15 cellular contexts compared by ENCODE assay signal in the genomic region with DNA sequence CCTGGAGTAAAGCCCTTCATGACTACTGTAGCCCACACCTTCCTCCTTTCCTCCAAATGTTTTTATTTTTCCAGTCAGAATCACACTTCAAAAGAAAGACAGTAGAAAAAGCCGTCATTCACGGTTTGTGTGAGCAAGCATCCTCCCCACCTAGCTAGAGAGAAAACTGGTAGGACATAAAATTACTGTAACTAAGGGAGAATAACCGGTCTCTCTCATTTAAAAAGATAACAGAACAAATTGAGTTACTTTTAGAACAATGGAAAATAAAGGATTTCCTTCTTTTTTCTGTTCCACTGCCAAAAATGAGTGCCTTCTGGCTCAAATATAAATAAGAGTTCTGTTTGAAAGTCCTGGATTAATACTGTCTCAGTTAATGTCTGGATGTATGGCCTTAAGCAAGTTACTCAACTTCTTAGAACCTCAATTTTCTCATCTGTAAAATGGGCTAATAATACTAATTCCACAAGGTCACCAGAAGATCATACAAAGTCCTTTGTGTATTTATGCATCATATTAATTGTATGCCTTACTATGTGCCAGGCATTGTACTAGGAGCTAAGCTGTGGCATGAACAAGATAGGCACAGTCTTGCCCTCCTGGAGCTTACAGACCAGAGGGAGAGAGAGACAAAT.
"Had no signal": no experiment of that assay in that cellular context is flagged by ENCODE, and none has a peak within 500 bp of the region (broad histone marks: within the 10 kb centered on the region; RNA-seq: fewer than 3 reads in every experiment).

No MANE protein-coding gene starts in this region.

- H3K36me3 ChIP-seq: prostate gland had no signal

- H3K36me3 Mint-ChIP-seq: immature natural killer cell, natural killer cell had no signal

- H3K9me3 Mint-ChIP-seq: activated T-cell treated with anti-CD3 and anti-CD28 coated beads, Interleukin-2, amount 50 U/mL, for 72 hours; immature natural killer cell; natural killer cell; stimulated activated naive B cell treated with anti-CD40 and anti-IgM and Interleukin-4, amounts not matched to agents 10 μg/mL and 1 μg/mL and 100 μg/mL, for 72 hours had no signal

- H3K9me3 ChIP-seq: prostate gland had no signal

- FAIRE-seq: astrocyte had no signal

- H3K4me1 ChIP-seq: prostate gland had no signal

- H3K27ac Mint-ChIP-seq: activated CD8-positive, alpha-beta memory T cell treated with anti-CD3 and anti-CD28 coated beads, Interleukin-2, amount 10 ng/mL, durations not matched to agents 7 days and 5 days; activated T-cell treated with anti-CD3 and anti-CD28 coated beads, Interleukin-2, amount 50 U/mL, for 72 hours; immature natural killer cell; natural killer cell; stimulated activated naive B cell treated with anti-CD40 and anti-IgM and Interleukin-4, amounts not matched to agents 10 μg/mL and 1 μg/mL and 100 μg/mL, for 72 hours had no signal

- DNase-seq: activated CD4-positive, alpha-beta T cell treated with anti-CD3 and anti-CD28 coated beads, Interleukin-2, amount 50 U/mL, for 48 hours; activated CD8-positive, alpha-beta memory T cell treated with anti-CD3 and anti-CD28 coated beads, Interleukin-2, amount 10 ng/mL, durations not matched to agents 7 days and 5 days; activated naive CD4-positive, alpha-beta T cell; activated T-cell treated with anti-CD3 and anti-CD28 coated beads, Interleukin-2, amount 50 U/mL, for 72 hours; effector CD8-positive, alpha-beta T cell; immature natural killer cell; mammary epithelial cell; natural killer cell; occipital lobe; stimulated activated CD4-positive, alpha-beta T cell treated with anti-CD3 and anti-CD28 coated beads, Interleukin-2, amount 100 ng/mL, for 24 hours; stimulated activated naive B cell treated with anti-CD40 and anti-IgM and Interleukin-4, amounts not matched to agents 10 μg/mL and 1 μg/mL and 100 μg/mL, for 72 hours had no signal

- H3K4me3 ChIP-seq: prostate gland had no signal

- H3K4me3 Mint-ChIP-seq: activated CD8-positive, alpha-beta memory T cell treated with anti-CD3 and anti-CD28 coated beads, Interleukin-2, amount 10 ng/mL, durations not matched to agents 7 days and 5 days; activated T-cell treated with anti-CD3 and anti-CD28 coated beads, Interleukin-2, amount 50 U/mL, for 72 hours; immature natural killer cell; natural killer cell; stimulated activated naive B cell treated with anti-CD40 and anti-IgM and Interleukin-4, amounts not matched to agents 10 μg/mL and 1 μg/mL and 100 μg/mL, for 72 hours had no signal

- ATAC-seq: activated CD4-positive, CD25-positive, alpha-beta regulatory T cell treated with anti-CD3 and anti-CD28 coated beads, Interleukin-2, amount 50 U/mL, for 24 hours; activated CD8-positive, alpha-beta memory T cell treated with anti-CD3 and anti-CD28 coated beads, Interleukin-2, amount 10 ng/mL, durations not matched to agents 7 days and 5 days; activated T-cell treated with anti-CD3 and anti-CD28 coated beads, Interleukin-2, amount 50 U/mL, for 72 hours; natural killer cell; sciatic nerve; stimulated activated naive B cell treated with anti-CD40 and anti-IgM and Interleukin-4, amounts not matched to agents 10 μg/mL and 1 μg/mL and 100 μg/mL, for 72 hours had no signal

- H3K27me3 Mint-ChIP-seq: stimulated activated naive B cell treated with anti-CD40 and anti-IgM and Interleukin-4, amounts not matched to agents 10 μg/mL and 1 μg/mL and 100 μg/mL, for 72 hours had no signal
